8 cellular contexts compared by ENCODE assay signal in genomic region chr4:40908702-40909362, GRCh38.
DNase-seq lines count a peak whose midpoint lies in the region; ATAC-seq and TF ChIP-seq lines count a peak whose summit lies in the region.

No MANE protein-coding gene starts in this region.

- H3K4me1 Mint-ChIP-seq in activated CD4-positive, alpha-beta memory T cell treated with anti-CD3 and anti-CD28 coated beads for 36 hours (ENCODE audit: low read depth): peaks cover 23% of the 10 kb centered on the region
- H3K4me1 Mint-ChIP-seq in effector memory CD8-positive, alpha-beta T cell (ENCODE audit: low read depth in 2 of 2): peaks cover 4 to 12% of the 10 kb centered on the region in 2 donors
- H3K4me1 Mint-ChIP-seq in mesothelial cell of epicardium: peaks cover 13% of the 10 kb centered on the region

- ATAC-seq in GM19463 (IDR thresholded peaks at IDR 0.05; ENCODE audit: unreplicated experiment): peak; percentile 95
- ATAC-seq in HG03558 (IDR thresholded peaks at IDR 0.05; ENCODE audit: extremely low read depth, unreplicated experiment): peak; percentile 68
- peak; percentile 58 for ATAC-seq in effector memory CD8-positive, alpha-beta T cell (replicated peaks)

- CTCF ChIA-PET in activated CD4-positive, alpha-beta memory T cell treated with anti-CD3 and anti-CD28 coated beads for 36 hours (lab: Charles Lee): interaction anchor here (0.6 to 11.2 kb wide), 9 partner anchors 8 to 347 kb away, joined by 3 to 157 read pairs (median 4); no protein-coding TSS in a partner anchor

- H3K36me3 Mint-ChIP-seq in activated CD4-positive, alpha-beta memory T cell treated with anti-CD3 and anti-CD28 coated beads for 36 hours: no peaks in the 10 kb centered on the region
- no peaks in the 10 kb centered on the region for H3K36me3 Mint-ChIP-seq in effector memory CD8-positive, alpha-beta T cell (ENCODE audit: insufficient read depth)
- H3K36me3 Mint-ChIP-seq in mesothelial cell of epicardium: no peaks in the 10 kb centered on the region

- intact Hi-C loops in activated CD4-positive, alpha-beta memory T cell treated with anti-CD3 and anti-CD28 coated beads for 36 hours (cut with micrococcal nuclease): loop anchor here (1.0 to 10.0 kb wide), 8 partner anchors 8 to 752 kb away; partner anchors contain the start of gene APBB2

- H3K9me3 Mint-ChIP-seq in activated CD4-positive, alpha-beta memory T cell treated with anti-CD3 and anti-CD28 coated beads for 36 hours: no peaks in the 10 kb centered on the region
- no peaks in the 10 kb centered on the region for H3K9me3 Mint-ChIP-seq in effector memory CD8-positive, alpha-beta T cell
- H3K9me3 Mint-ChIP-seq in mesothelial cell of epicardium: no peaks in the 10 kb centered on the region

- no peak overlapping the region for H3K4me3 Mint-ChIP-seq in activated CD4-positive, alpha-beta memory T cell treated with anti-CD3 and anti-CD28 coated beads for 36 hours
- H3K4me3 Mint-ChIP-seq in effector memory CD8-positive, alpha-beta T cell: no peak overlapping the region
- no peak overlapping the region for H3K4me3 Mint-ChIP-seq in mesothelial cell of epicardium

- TF ChIP-seq CTCF in mesothelial cell of epicardium (IDR thresholded peaks at IDR 0.05; ENCODE audit: unreplicated experiment): peak; percentile 94

- peak overlapping the region; percentile 83 for H3K27ac Mint-ChIP-seq in activated CD4-positive, alpha-beta memory T cell treated with anti-CD3 and anti-CD28 coated beads for 36 hours
- no peak overlapping the region for H3K27ac Mint-ChIP-seq in effector memory CD8-positive, alpha-beta T cell
- peak overlapping the region; percentile 27 for H3K27ac Mint-ChIP-seq in mesothelial cell of epicardium

- POLR2A ChIA-PET in activated CD4-positive, alpha-beta memory T cell treated with anti-CD3 and anti-CD28 coated beads for 36 hours (lab: Charles Lee): no interaction called here

- no peaks in the 10 kb centered on the region for H3K27me3 Mint-ChIP-seq in activated CD4-positive, alpha-beta memory T cell treated with anti-CD3 and anti-CD28 coated beads for 36 hours
- H3K27me3 Mint-ChIP-seq in effector memory CD8-positive, alpha-beta T cell: peaks cover 0 to 30% of the 10 kb centered on the region in 2 donors
- no peaks in the 10 kb centered on the region for H3K27me3 Mint-ChIP-seq in mesothelial cell of epicardium (ENCODE audit: low read depth)

- DNase-seq in CMK (ENCODE audit: low read depth): peak; percentile 49
- peak; percentile 63 for DNase-seq in NCI-H82 treated with DMSO at 0.1 percent for 48 hours (lab: John Stamatoyannopoulos, UW; ENCODE audit: unreplicated experiment)
- DNase-seq in activated CD4-positive, alpha-beta memory T cell treated with anti-CD3 and anti-CD28 coated beads for 36 hours: peak; percentile 86
- peak; percentile 22 to 37 (median 27) for DNase-seq in effector memory CD8-positive, alpha-beta T cell
- DNase-seq in mesothelial cell of epicardium (ENCODE audit: low spot score in 2 of 2, unreplicated experiment in 2 of 2): peak; percentile 42 to 63
- DNase-seq in stimulated activated CD8-positive, alpha-beta memory T cell treated with anti-CD3 and anti-CD28 coated beads, Interleukin-4, amount 100 ng/mL, for 24 hours (ENCODE audit: low read depth): peak; percentile 36

Comparison
In these comparisons a context has a peak if more than half of its experiments do, and no peak if none do; other contexts are left out.
1. Peak in every context shown above with its lines: DNase-seq and ATAC-seq.
2. DNase-seq: peak in every context shown above with its lines; median percentile 86 in activated CD4-positive, alpha-beta memory T cell treated with anti-CD3 and anti-CD28 coated beads for 36 hours; 63 in NCI-H82 treated with DMSO at 0.1 percent for 48 hours; 52 in mesothelial cell of epicardium; 49 in CMK; 36 in stimulated activated CD8-positive, alpha-beta memory T cell treated with anti-CD3 and anti-CD28 coated beads, Interleukin-4, amount 100 ng/mL, for 24 hours; 27 in effector memory CD8-positive, alpha-beta T cell.
3. H3K27ac Mint-ChIP-seq: peak in activated CD4-positive, alpha-beta memory T cell treated with anti-CD3 and anti-CD28 coated beads for 36 hours (single experiment) and mesothelial cell of epicardium (single experiment); none in effector memory CD8-positive, alpha-beta T cell (0 of 2).